ENCODE assay signal across 8 cellular contexts in the genomic region with DNA sequence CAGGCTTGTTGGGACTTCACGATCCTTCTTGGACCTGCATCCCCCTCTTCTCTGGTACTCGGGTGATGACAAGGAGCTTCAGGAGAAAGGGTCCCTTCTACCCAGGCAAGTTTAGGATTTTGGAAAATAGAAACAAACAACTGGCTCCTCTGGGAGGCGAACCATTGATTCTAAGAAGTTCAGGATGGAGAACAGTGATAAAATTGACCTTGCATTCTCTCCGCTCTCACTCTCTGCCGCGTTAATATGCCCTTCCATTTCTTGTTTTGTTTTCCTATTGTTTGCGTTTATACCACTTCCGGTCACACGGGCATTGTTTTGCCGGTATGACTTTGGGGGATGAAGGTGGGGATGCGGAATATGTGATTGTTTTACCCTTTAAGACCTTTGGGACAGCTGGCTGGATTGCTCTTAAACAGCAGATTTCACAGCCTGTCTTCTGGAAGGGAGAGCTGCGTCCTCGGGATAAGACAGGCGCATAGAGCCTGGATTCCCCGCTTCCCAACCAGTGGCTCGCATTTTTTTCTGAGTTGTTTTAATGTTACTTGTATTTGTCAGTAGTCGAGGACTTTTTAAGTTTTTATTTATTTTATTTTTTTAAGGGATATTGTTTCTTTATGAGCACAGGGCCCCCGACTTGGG.
DNase-seq lines count a peak whose midpoint lies in the region; ATAC-seq and TF ChIP-seq lines count a peak whose summit lies in the region.

No MANE protein-coding gene starts in this region.

- H3K9me3 Mint-ChIP-seq in activated CD8-positive, alpha-beta T cell treated with anti-CD3 and anti-CD28 coated beads for 36 hours = no peaks in the 10 kb centered on the region
- peaks cover 0 to 4% (median 0%) of the 10 kb centered on the region in 9 donors for H3K9me3 Mint-ChIP-seq in naive thymus-derived CD8-positive, alpha-beta T cell

- WGBS in heart right ventricle, 2 donors = 1 to 2% methylated on average over 18 of the region's 18 CpGs

- peaks cover 3% of the 10 kb centered on the region for H3K36me3 Mint-ChIP-seq in activated CD8-positive, alpha-beta T cell treated with anti-CD3 and anti-CD28 coated beads for 36 hours (ENCODE audit: low read depth)
- H3K36me3 Mint-ChIP-seq in naive thymus-derived CD8-positive, alpha-beta T cell = peaks cover 0 to 4% (median 0%) of the 10 kb centered on the region in 3 donors

- H3K4me3 ChIP-seq in heart right ventricle (peak overlapping the region in 9 of 10 donors; percentile 6 to 48 (median 38)), iPS-20b (ENCODE audit: low read length) (peak overlapping the region; percentile 98), upper lobe of right lung (peak overlapping the region; percentile 24), mucosa of descending colon (no peak overlapping the region)

- peaks cover 10% of the 10 kb centered on the region for H3K4me1 Mint-ChIP-seq in activated CD8-positive, alpha-beta T cell treated with anti-CD3 and anti-CD28 coated beads for 36 hours (ENCODE audit: low read depth)
- peaks cover 9 to 17% (median 12%) of the 10 kb centered on the region in 4 donors for H3K4me1 Mint-ChIP-seq in naive thymus-derived CD8-positive, alpha-beta T cell

- H3K9ac ChIP-seq in iPS-20b (ENCODE audit: low read depth, low read length) = peak overlapping the region; percentile 78

- peaks cover 0 to 3% (median 0%) of the 10 kb centered on the region in 11 donors for H3K9me3 ChIP-seq in heart right ventricle
- H3K9me3 ChIP-seq in iPS-20b (ENCODE audit: insufficient read depth, low read depth, low read length) = no peaks in the 10 kb centered on the region
- no peaks in the 10 kb centered on the region for H3K9me3 ChIP-seq in upper lobe of right lung
- no peaks in the 10 kb centered on the region for H3K9me3 ChIP-seq in mucosa of descending colon

- POLR2A ChIA-PET in activated CD8-positive, alpha-beta T cell treated with anti-CD3 and anti-CD28 coated beads for 36 hours (lab: Charles Lee) = interaction anchor here (0.5 to 2.2 kb wide), 4 partner anchors 9 to 80 kb away, joined by 3 to 5 read pairs (median 4); no protein-coding TSS in a partner anchor
- POLR2A ChIA-PET in naive thymus-derived CD8-positive, alpha-beta T cell (lab: Charles Lee) = no interaction called here

- DNase-seq in heart right ventricle = no peak
- no peak for DNase-seq in left cardiac atrium
- no peak for DNase-seq in activated CD8-positive, alpha-beta T cell treated with anti-CD3 and anti-CD28 coated beads for 36 hours
- no peak for DNase-seq in upper lobe of right lung
- no peak for DNase-seq in mucosa of descending colon
- no peak for DNase-seq in naive thymus-derived CD8-positive, alpha-beta T cell

- peaks cover 56% of the 10 kb centered on the region for H3K27me3 Mint-ChIP-seq in activated CD8-positive, alpha-beta T cell treated with anti-CD3 and anti-CD28 coated beads for 36 hours
- H3K27me3 Mint-ChIP-seq in naive thymus-derived CD8-positive, alpha-beta T cell = peaks cover 50 to 79% (median 71%) of the 10 kb centered on the region in 5 donors

- H3K4me1 ChIP-seq in heart right ventricle (peaks cover 0 to 14% (median 5%) of the 10 kb centered on the region in 9 donors), iPS-20b (ENCODE audit: insufficient read depth, low read length) (no peaks in the 10 kb centered on the region), upper lobe of right lung (no peaks in the 10 kb centered on the region), mucosa of descending colon (ENCODE audit: low read depth) (no peaks in the 10 kb centered on the region)

- H3K27me3 ChIP-seq in heart right ventricle (peaks cover 0 to 93% (median 79%) of the 10 kb centered on the region in 7 donors), iPS-20b (ENCODE audit: insufficient read depth, low read length) (peaks cover 15% of the 10 kb centered on the region), upper lobe of right lung (peaks cover 73% of the 10 kb centered on the region)

- H3K27ac Mint-ChIP-seq in activated CD8-positive, alpha-beta T cell treated with anti-CD3 and anti-CD28 coated beads for 36 hours = no peak overlapping the region
- no peak overlapping the region for H3K27ac Mint-ChIP-seq in naive thymus-derived CD8-positive, alpha-beta T cell

- H3K27ac ChIP-seq in heart right ventricle (no peak overlapping the region), iPS-20b (ENCODE audit: low read length) (no peak overlapping the region), upper lobe of right lung (no peak overlapping the region)

- intact Hi-C loops in heart right ventricle (cut with DNase I) (no loop called here), left cardiac atrium (cut with DNase I) (no loop called here), upper lobe of right lung (cut with DNase I) (no loop called here), mucosa of descending colon (cut with DNase I, micrococcal nuclease) (no loop called here)
- intact Hi-C loops in activated CD8-positive, alpha-beta T cell treated with anti-CD3 and anti-CD28 coated beads for 36 hours (cut with micrococcal nuclease) = no loop called here

- TF ChIP-seq CTCF in heart right ventricle (IDR thresholded peaks at IDR 0.05) (no peak), upper lobe of right lung (IDR thresholded peaks at IDR 0.05) (no peak), mucosa of descending colon (IDR thresholded peaks at IDR 0.05) (no peak)
- no peak for TF ChIP-seq CTCF in activated CD8-positive, alpha-beta T cell treated with anti-CD3 and anti-CD28 coated beads for 36 hours (IDR thresholded peaks at IDR 0.05)

- H3K36me3 ChIP-seq in heart right ventricle (no peaks in the 10 kb centered on the region), iPS-20b (ENCODE audit: insufficient read depth, low read depth, low read length) (no peaks in the 10 kb centered on the region), upper lobe of right lung (no peaks in the 10 kb centered on the region), mucosa of descending colon (ENCODE audit: low read depth) (no peaks in the 10 kb centered on the region)

- H3K4me3 Mint-ChIP-seq in activated CD8-positive, alpha-beta T cell treated with anti-CD3 and anti-CD28 coated beads for 36 hours = peak overlapping the region; percentile 61
- peak overlapping the region in 2 of 10 donors; percentile 24 to 33 for H3K4me3 Mint-ChIP-seq in naive thymus-derived CD8-positive, alpha-beta T cell

- CTCF ChIA-PET in activated CD8-positive, alpha-beta T cell treated with anti-CD3 and anti-CD28 coated beads for 36 hours (lab: Charles Lee) = interaction anchor here (0.7 to 1.6 kb wide), 3 partner anchors 8 to 41 kb away, joined by 4 to 7 read pairs (median 5); no protein-coding TSS in a partner anchor

- ATAC-seq in heart right ventricle (no peak), left cardiac atrium (no peak), upper lobe of right lung (no peak), HG02623 (IDR thresholded peaks at IDR 0.05; ENCODE audit: unreplicated experiment) (no peak), mucosa of descending colon (no peak)
- ATAC-seq in activated CD8-positive, alpha-beta T cell treated with anti-CD3 and anti-CD28 coated beads for 36 hours = no peak
- ATAC-seq in naive thymus-derived CD8-positive, alpha-beta T cell = no peak
